ENCODE assay signal across 18 cellular contexts in genomic region chr15:101174152-101174920, GRCh38.
A peak's percentile ranks its signal among the peaks of the same experiment; 100 is the strongest.
DNase-seq lines count a peak whose midpoint lies in the region; TF ChIP-seq lines count a peak whose summit lies in the region.
"Had no signal": no experiment of that assay in that cellular context is flagged by ENCODE, and none has a peak within 500 bp of the region (broad histone marks: within the 10 kb centered on the region; RNA-seq: fewer than 3 reads in every experiment).

No MANE protein-coding gene starts in this region.

- H2AFZ ChIP-seq in smooth muscle cell (ENCODE audit: low read depth), result no peak overlapping the region
- H2AFZ ChIP-seq: neural progenitor cell had no signal

- H3K4me1 Mint-ChIP-seq in progenitor cell of endocrine pancreas (ENCODE audit: low read depth), result peaks cover 2% of the 10 kb centered on the region

- POLR2A ChIA-PET in RWPE1 (lab: Yijun Ruan, JAX; ENCODE audit: low non-redundant PET), result no interaction called here

- CTCF ChIA-PET in RWPE1 (lab: Yijun Ruan, JAX), result no interaction called here

- peak; percentile 59 for DNase-seq in activated effector memory CD4-positive, alpha-beta T cell treated with anti-CD3 and anti-CD28 coated beads, Interleukin-2, amount 50 U/mL, for 16 hours
- no peak for DNase-seq in activated effector memory CD4-positive, alpha-beta T cell treated with Interleukin-2 at 50 U/mL for 16 hours
- DNase-seq in RWPE1 (ENCODE audit: low spot score), result no peak
- peak; percentile 58 for DNase-seq in epithelial cell of esophagus (ENCODE audit: low read depth)
- no peak for DNase-seq in smooth muscle cell (lab: John Stamatoyannopoulos, UW; ENCODE audit: unreplicated experiment)
- no peak for DNase-seq in progenitor cell of endocrine pancreas (ENCODE audit: low spot score, unreplicated experiment)
- no peak for DNase-seq in occipital lobe (lab: John Stamatoyannopoulos, UW)
- DNase-seq in NCI-H1048 (lab: John Stamatoyannopoulos, UW), result no peak
- DNase-seq: activated CD4-positive, alpha-beta T cell treated with anti-CD3 and anti-CD28 coated beads for 4 hours; activated gamma-delta T cell; DMS53; heart right ventricle; left colon; NCI-H446 treated with DMSO at 0.1 percent for 48 hours; OCI-M1; testis had no signal

- no peaks in the 10 kb centered on the region for H3K27me3 ChIP-seq in smooth muscle cell (ENCODE audit: low read depth)
- H3K27me3 ChIP-seq: heart right ventricle, neural progenitor cell, testis had no signal

- peaks cover 1% of the 10 kb centered on the region for H4K20me1 ChIP-seq in smooth muscle cell (ENCODE audit: low read depth)

- H3K36me3 ChIP-seq in smooth muscle cell (ENCODE audit: low read depth), result peaks cover 6% of the 10 kb centered on the region
- H3K36me3 ChIP-seq: neural progenitor cell had no signal

- peaks cover 64% of the 10 kb centered on the region for H3F3A ChIP-seq in smooth muscle cell (ENCODE audit: low read depth)

- H3K9ac ChIP-seq in smooth muscle cell (ENCODE audit: low read depth), result no peak overlapping the region
- H3K9ac ChIP-seq: neural progenitor cell had no signal

- H3K9me3 Mint-ChIP-seq in progenitor cell of endocrine pancreas (ENCODE audit: low read depth), result peaks cover 7% of the 10 kb centered on the region

- peaks cover 8% of the 10 kb centered on the region for H3K4me1 ChIP-seq in smooth muscle cell (ENCODE audit: low read depth)

- H3K27me3 Mint-ChIP-seq in progenitor cell of endocrine pancreas, result no peaks in the 10 kb centered on the region

- peaks cover 62% of the 10 kb centered on the region for H3K79me2 ChIP-seq in smooth muscle cell (ENCODE audit: low read depth)

- no peaks in the 10 kb centered on the region for H3K9me3 ChIP-seq in smooth muscle cell (replicated peaks; ENCODE audit: low read depth)
- H3K9me3 ChIP-seq: heart right ventricle, testis had no signal

- H3K4me3 ChIP-seq in epithelial cell of esophagus (ENCODE audit: low read length) (no peak overlapping the region), smooth muscle cell (no peak overlapping the region)
- H3K4me3 ChIP-seq: heart right ventricle, neural progenitor cell, testis had no signal

- H3K4me2 ChIP-seq in smooth muscle cell, result no peak overlapping the region
- H3K4me2 ChIP-seq: neural progenitor cell had no signal

- no peak overlapping the region for H3K4me3 Mint-ChIP-seq in progenitor cell of endocrine pancreas (ENCODE audit: low read depth)
- H3K4me3 Mint-ChIP-seq: neural progenitor cell had no signal

- peak overlapping the region; percentile 75 for H3K27ac ChIP-seq in RWPE1
- peak overlapping the region; percentile 100 for H3K27ac ChIP-seq in smooth muscle cell (ENCODE audit: low read depth)
- H3K27ac ChIP-seq: epithelial cell of prostate, neural progenitor cell, testis had no signal

- H3K27ac Mint-ChIP-seq in progenitor cell of endocrine pancreas, result no peak overlapping the region

- 94% methylated on average over 29 of the region's 29 CpGs for WGBS in smooth muscle cell (ENCODE audit: low lambda C conversion rate)

- no peak for TF ChIP-seq CTCF in RWPE1 (conservative IDR thresholded peaks at IDR 0.05; ENCODE audit: low read depth)
- TF ChIP-seq CTCF in epithelial cell of esophagus (IDR thresholded peaks at IDR 0.05; ENCODE audit: insufficient read depth, low read depth, low read length, missing control alignments), result no peak
- TF ChIP-seq CTCF in smooth muscle cell (IDR thresholded peaks at IDR 0.05; ENCODE audit: borderline replicate concordance, insufficient read depth, poor library complexity, severe bottlenecking), result no peak
- no peak for TF ChIP-seq CTCF in progenitor cell of endocrine pancreas (IDR thresholded peaks at IDR 0.05; ENCODE audit: unreplicated experiment)

- H3K36me3 Mint-ChIP-seq in progenitor cell of endocrine pancreas (ENCODE audit: insufficient read depth), result peaks cover 30% of the 10 kb centered on the region

Comparison
In these comparisons a context has a peak if more than half of its experiments do, and no peak if none do; other contexts are left out.
1. DNase-seq: peak in activated effector memory CD4-positive, alpha-beta T cell treated with anti-CD3 and anti-CD28 coated beads, Interleukin-2, amount 50 U/mL, for 16 hours (single experiment) and epithelial cell of esophagus (single experiment); none in activated effector memory CD4-positive, alpha-beta T cell treated with Interleukin-2 at 50 U/mL for 16 hours (single experiment), RWPE1 (single experiment), smooth muscle cell (single experiment), progenitor cell of endocrine pancreas (single experiment), occipital lobe (single experiment) and NCI-H1048 (single experiment).